ENCODE assay signal across 30 cellular contexts in genomic region chr5:109249126-109249525, GRCh38.
"Had no signal": no experiment of that assay in that cellular context is flagged by ENCODE, and none has a peak within 500 bp of the region (broad histone marks: within the 10 kb centered on the region; RNA-seq: fewer than 3 reads in every experiment).

No MANE protein-coding gene starts in this region.

- H3K79me2 ChIP-seq: parathyroid adenoma had no signal

- ATAC-seq: naive thymus-derived CD8-positive, alpha-beta T cell; psoas muscle; right cardiac atrium; right lobe of liver; stimulated activated memory B cell treated with anti-CD40 and anti-IgM and Interleukin-4, amounts not matched to agents 10 μg/mL and 1 μg/mL and 100 μg/mL, for 72 hours; stimulated activated naive CD8-positive, alpha-beta T cell treated with anti-CD3 and anti-CD28 coated beads, Interleukin-15, amount 100 ng/mL, for 72 hours; stimulated activated naive CD8-positive, alpha-beta T cell treated with anti-CD3 and anti-CD28 coated beads, Interleukin-15, Interleukin-2, amounts not matched to agents 100 U/mL and 50 U/mL, for 24 hours; upper lobe of right lung had no signal

- H3K9me3 ChIP-seq: neutrophil, ovary, right lobe of liver, testis, upper lobe of right lung, uterus had no signal

- H3K4me1 ChIP-seq: parathyroid adenoma, psoas muscle, right lobe of liver, sigmoid colon, spleen, suprapubic skin, testis, transverse colon, upper lobe of right lung, uterus had no signal

- H3K27me3 ChIP-seq: neutrophil, ovary, right lobe of liver, sigmoid colon, spleen, suprapubic skin, testis, tibial artery, transverse colon, upper lobe of right lung, uterus had no signal

- H3K36me3 ChIP-seq: neutrophil, ovary, right lobe of liver, sigmoid colon, spleen, suprapubic skin, tibial artery, transverse colon, upper lobe of right lung, uterus had no signal

- H3K4me3 ChIP-seq: ovary, psoas muscle, right lobe of liver, sigmoid colon, skin epidermis, smooth muscle cell, spleen, suprapubic skin, testis, tibial artery, transverse colon, upper lobe of right lung, uterus had no signal

- H2AFZ ChIP-seq: parathyroid adenoma had no signal

- DNase-seq: naive thymus-derived CD8-positive, alpha-beta T cell; nephron progenitor cell; nucleus accumbens; ovary; posterior cingulate gyrus; psoas muscle; right cardiac atrium; right lobe of liver; sigmoid colon; spleen; stimulated activated CD4-positive, alpha-beta T cell treated with anti-CD3 and anti-CD28 coated beads, Interleukin-12 subunit alpha, Interleukin-12 subunit beta, amount 100 ng/mL, for 4 hours; stimulated activated CD4-positive, alpha-beta T cell treated with anti-CD3 and anti-CD28 coated beads, Interleukin-1b, Interleukin-23, amount 100 ng/mL, for 48 hours; stimulated activated CD4-positive, alpha-beta T cell treated with anti-CD3 and anti-CD28 coated beads, Interleukin-4, amount 100 ng/mL, for 1 hour; stimulated activated CD4-positive, alpha-beta T cell treated with anti-CD3 and anti-CD28 coated beads, Interleukin-4, amount 100 ng/mL, for 4 hours; stimulated activated CD8-positive, alpha-beta memory T cell treated with anti-CD3 and anti-CD28 coated beads, Interleukin-4, amount 100 ng/mL, for 48 hours; stimulated activated naive CD4-positive, alpha-beta T cell; stimulated activated naive CD8-positive, alpha-beta T cell treated with anti-CD3 and anti-CD28 coated beads, Interleukin-15, amount 100 ng/mL, for 72 hours; stimulated activated naive CD8-positive, alpha-beta T cell treated with anti-CD3 and anti-CD28 coated beads, Interleukin-15, Interleukin-2, amounts not matched to agents 100 U/mL and 50 U/mL, for 24 hours; substantia nigra; testis; tibial artery; transverse colon; upper lobe of right lung; uterus had no signal

- H3K4me2 ChIP-seq: smooth muscle cell had no signal

- H3K9ac ChIP-seq: parathyroid adenoma had no signal

- H3K27ac ChIP-seq: neutrophil, ovary, parathyroid adenoma, psoas muscle, right lobe of liver, sigmoid colon, skin epidermis, spleen, suprapubic skin, testis, tibial artery, transverse colon, upper lobe of right lung, uterus had no signal
